ENCODE assay signal across 9 cellular contexts in genomic region chr5:42423285-42424152, GRCh38. TPM values are rescaled to one million over a fixed set of nuclear protein-coding genes. Genes with fewer than 3 reads are reported as not detected.
DNase-seq lines count a peak whose midpoint lies in the region; ATAC-seq and TF ChIP-seq lines count a peak whose summit lies in the region.
"Had no signal": no experiment of that assay in that cellular context is flagged by ENCODE, and none has a peak within 500 bp of the region (broad histone marks: within the 10 kb centered on the region; RNA-seq: fewer than 3 reads in every experiment).

Gene GHR, plus strand, starts transcription at chr5:42423439. Its CDS starts 142,436 bp downstream, at chr5:42565875.

- CTCF ChIA-PET in CD8-positive, alpha-beta memory T cell (lab: Charles Lee), result no interaction called here

- no peaks in the 10 kb centered on the region for H3K4me1 Mint-ChIP-seq in CD8-positive, alpha-beta memory T cell
- H3K4me1 Mint-ChIP-seq: central memory CD8-positive, alpha-beta T cell had no signal

- H3K4me1 ChIP-seq in SJSA1 (replicated peaks), result peaks cover 8% of the 10 kb centered on the region
- peaks cover 5% of the 10 kb centered on the region for H3K4me1 ChIP-seq in CD8-positive, alpha-beta memory T cell (ENCODE audit: insufficient read depth, low read length)

- H3K9me3 ChIP-seq in SJSA1 (replicated peaks), result no peaks in the 10 kb centered on the region
- H3K9me3 ChIP-seq in CD8-positive, alpha-beta memory T cell (ENCODE audit: low read length), result no peaks in the 10 kb centered on the region

- intact Hi-C loops in dorsolateral prefrontal cortex (cut with DNase I), result loop anchor here (2.0 to 10.0 kb wide), 4 partner anchors 159 to 464 kb away; no protein-coding TSS in a partner anchor

- H3K27ac ChIP-seq in SJSA1, result no peak within 1 kb of the TSS
- peak within 1 kb of the TSS in 50 of 59 donors; percentile 21 to 86 (median 70) for H3K27ac ChIP-seq in dorsolateral prefrontal cortex
- no peak within 1 kb of the TSS for H3K27ac ChIP-seq in CD8-positive, alpha-beta memory T cell (ENCODE audit: low read depth, low read length)

- peak; percentile 52 for DNase-seq in G401 (ENCODE audit: low spot score)
- peak; percentile 90 to 93 for DNase-seq in Kasumi-1 (lab: John Stamatoyannopoulos, UW)
- DNase-seq in SJSA1 (ENCODE audit: low read depth in 1 of 2, low spot score in 2 of 2), result peak; percentile 71 to 80
- DNase-seq in dorsolateral prefrontal cortex, result peak; percentile 21 to 85 (median 81)
- peak; percentile 91 for DNase-seq in kidney tubule cell (ENCODE audit: low spot score)
- DNase-seq in stimulated activated CD4-positive, alpha-beta T cell treated with anti-CD3 and anti-CD28 coated beads, Interleukin-4, amount 100 ng/mL, for 24 hours, result peak; percentile 5
- no peak for DNase-seq in CD8-positive, alpha-beta memory T cell

- H3K27me3 Mint-ChIP-seq in CD8-positive, alpha-beta memory T cell, result peaks cover 5 to 28% of the 10 kb centered on the region in 2 donors

- H3K36me3 Mint-ChIP-seq in CD8-positive, alpha-beta memory T cell, result no peaks in the 10 kb centered on the region

- H3K4me3 Mint-ChIP-seq in CD8-positive, alpha-beta memory T cell, result peak within 1 kb of the TSS in 2 of 7 donors; percentile 39 to 51
- H3K4me3 Mint-ChIP-seq: central memory CD8-positive, alpha-beta T cell had no signal

- H3K27me3 ChIP-seq in SJSA1 (replicated peaks), result peaks cover 23% of the 10 kb centered on the region
- H3K27me3 ChIP-seq in dorsolateral prefrontal cortex, result peaks cover 0 to 9% (median 0%) of the 10 kb centered on the region in 45 donors
- H3K27me3 ChIP-seq in CD8-positive, alpha-beta memory T cell (ENCODE audit: insufficient read depth, low read length, poor library complexity, severe bottlenecking), result peaks cover 4% of the 10 kb centered on the region

- in situ Hi-C loops in G401 (cut with HindIII; ENCODE audit: low sequenced_read_pairs), result no loop called here

- no peaks in the 10 kb centered on the region for H3K36me3 ChIP-seq in SJSA1
- H3K36me3 ChIP-seq in CD8-positive, alpha-beta memory T cell (ENCODE audit: insufficient read depth, low read length), result no peaks in the 10 kb centered on the region

- peak; percentile 90 for ATAC-seq in GM21619 (IDR thresholded peaks at IDR 0.05; ENCODE audit: unreplicated experiment)

- peaks cover 0 to 7% (median 0%) of the 10 kb centered on the region in 5 donors for H3K9me3 Mint-ChIP-seq in CD8-positive, alpha-beta memory T cell

- no peak within 1 kb of the TSS for H3K27ac Mint-ChIP-seq in CD8-positive, alpha-beta memory T cell

- POLR2A ChIA-PET in CD8-positive, alpha-beta memory T cell (lab: Charles Lee), result no interaction called here

- TF ChIP-seq CTCF in dorsolateral prefrontal cortex (IDR thresholded peaks at IDR 0.05 in 54 of 56, conservative IDR thresholded peaks at IDR 0.05 in 2 of 56; ENCODE audit: low read depth in 1 of 56, partially characterized antibody in 56 of 56), result peak; percentile 57 to 90 (median 79)

- peak within 1 kb of the TSS; percentile 37 for H3K4me3 ChIP-seq in SJSA1
- H3K4me3 ChIP-seq in dorsolateral prefrontal cortex, result peak within 1 kb of the TSS; percentile 51 to 84 (median 68)
- H3K4me3 ChIP-seq in CD8-positive, alpha-beta memory T cell (ENCODE audit: low read length), result no peak within 1 kb of the TSS

RNA-seq across cellular contexts. Expression of gene GHR, which starts in this region (rescaled TPM):
- not detected in 2 replicates for total RNA-seq in G401 (2014; rRNA removed; shearing (Covaris generic))
- 0.05 and 0.66 TPM in 2 replicates for total RNA-seq in SJSA1 (2014; rRNA removed; shearing (Covaris generic))
- total RNA-seq in dorsolateral prefrontal cortex, result 1 to 10 TPM; 1.2 to 8.0 (median 4.0) TPM
- total RNA-seq in CD8-positive, alpha-beta memory T cell, result not detected
- not detected for polyA plus RNA-seq in CD8-positive, alpha-beta memory T cell

Comparison
In these comparisons a context has a peak if more than half of its experiments do, and no peak if none do; other contexts are left out.
1. Peak in DNase-seq in G401; RNA of the gene not detected or under 1 TPM.
2. Peak in DNase-seq and H3K4me3 ChIP-seq in SJSA1; RNA of the gene not detected or under 1 TPM.
3. DNase-seq: peak in Kasumi-1 (2 of 2), dorsolateral prefrontal cortex (10 of 10), kidney tubule cell (single experiment) and stimulated activated CD4-positive, alpha-beta T cell treated with anti-CD3 and anti-CD28 coated beads, Interleukin-4, amount 100 ng/mL, for 24 hours (single experiment); none in CD8-positive, alpha-beta memory T cell (0 of 5).
4. H3K27ac ChIP-seq: peak in dorsolateral prefrontal cortex (50 of 59); none in SJSA1 (single experiment) and CD8-positive, alpha-beta memory T cell (single experiment).